ENCODE assay signal across 30 cellular contexts in the genomic region with DNA sequence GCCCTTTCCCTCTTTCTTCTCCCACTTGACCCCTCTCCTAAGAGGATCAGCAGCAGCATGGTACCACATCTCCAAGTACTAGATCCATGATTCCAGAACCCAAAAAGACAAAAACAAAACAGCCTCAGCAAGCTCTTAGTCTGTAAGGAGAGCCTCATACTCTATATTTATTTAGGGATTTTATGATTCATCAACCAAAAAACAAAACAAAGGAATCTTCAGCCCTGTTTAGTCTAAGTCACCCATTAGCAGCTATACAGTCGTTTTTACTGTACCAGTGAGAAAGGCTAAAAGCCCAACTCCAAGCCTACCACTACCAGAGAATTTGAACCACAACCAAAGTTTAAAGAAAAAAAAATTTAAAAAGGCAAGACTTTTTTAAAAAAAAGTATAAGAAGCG.
"Had no signal": no experiment of that assay in that cellular context is flagged by ENCODE, and none has a peak within 500 bp of the region (broad histone marks: within the 10 kb centered on the region; RNA-seq: fewer than 3 reads in every experiment).

No MANE protein-coding gene starts in this region.

- H3K4me3 Mint-ChIP-seq: activated CD4-positive, alpha-beta memory T cell treated with anti-CD3 and anti-CD28 coated beads, Interleukin-2, amount 10 ng/mL, durations not matched to agents 7 days and 5 days; activated CD4-positive, alpha-beta T cell treated with anti-CD3 and anti-CD28 coated beads, Interleukin-2, amount 10 ng/mL, durations not matched to agents 7 days and 5 days; activated naive CD4-positive, alpha-beta T cell treated with anti-CD3 and anti-CD28 coated beads, Interleukin-2, amount 10 ng/mL, durations not matched to agents 7 days and 5 days; activated naive CD8-positive, alpha-beta T cell treated with anti-CD3 and anti-CD28 coated beads, Interleukin-2, amount 10 ng/mL, durations not matched to agents 7 days and 5 days; activated T-cell treated with anti-CD3 and anti-CD28 coated beads, Interleukin-2, amount 50 U/mL, for 24 hours; activated T-cell treated with anti-CD3 and anti-CD28 coated beads, Interleukin-2, amount 50 U/mL, for 72 hours; brain; effector memory CD8-positive, alpha-beta T cell; T-helper 17 cell; WTC11 had no signal

- H3K4me1 Mint-ChIP-seq: activated CD4-positive, alpha-beta memory T cell treated with anti-CD3 and anti-CD28 coated beads, Interleukin-2, amount 10 ng/mL, durations not matched to agents 7 days and 5 days; activated CD4-positive, alpha-beta T cell treated with anti-CD3 and anti-CD28 coated beads, Interleukin-2, amount 10 ng/mL, durations not matched to agents 7 days and 5 days; activated naive CD8-positive, alpha-beta T cell treated with anti-CD3 and anti-CD28 coated beads, Interleukin-2, amount 10 ng/mL, durations not matched to agents 7 days and 5 days; T-helper 17 cell had no signal

- DNase-seq: activated CD4-positive, alpha-beta memory T cell treated with anti-CD3 and anti-CD28 coated beads, Interleukin-2, amount 10 ng/mL, durations not matched to agents 7 days and 5 days; activated CD4-positive, alpha-beta T cell treated with anti-CD3 and anti-CD28 coated beads for 1 hour; activated CD4-positive, alpha-beta T cell treated with anti-CD3 and anti-CD28 coated beads for 4 hours; activated CD4-positive, alpha-beta T cell treated with anti-CD3 and anti-CD28 coated beads, Interleukin-2, amount 10 ng/mL, durations not matched to agents 7 days and 5 days; activated CD4-positive, alpha-beta T cell treated with anti-CD3 and anti-CD28 coated beads, Interleukin-2, amount 50 U/mL, for 4 hours; activated CD8-positive, alpha-beta memory T cell treated with anti-CD3 and anti-CD28 coated beads, Interleukin-2, amount 50 U/mL, for 48 hours; activated gamma-delta T cell; activated naive CD4-positive, alpha-beta T cell; activated naive CD4-positive, alpha-beta T cell treated with anti-CD3 and anti-CD28 coated beads, Interleukin-2, amount 10 ng/mL, durations not matched to agents 7 days and 5 days; activated naive CD8-positive, alpha-beta T cell treated with anti-CD3 and anti-CD28 coated beads, Interleukin-2, amount 10 ng/mL, durations not matched to agents 7 days and 5 days; activated T-cell treated with anti-CD3 and anti-CD28 coated beads for 4 hours; activated T-cell treated with anti-CD3 and anti-CD28 coated beads, Interleukin-2, amount 50 U/mL, for 24 hours; activated T-cell treated with anti-CD3 and anti-CD28 coated beads, Interleukin-2, amount 50 U/mL, for 72 hours; caudate nucleus; cortex of kidney; dermis blood vessel endothelial cell; effector CD4-positive, alpha-beta T cell; effector memory CD8-positive, alpha-beta T cell; esophagus squamous epithelium; foreskin melanocyte; heart right ventricle; T-helper 1 cell; T-helper 17 cell had no signal

- H3K9me3 ChIP-seq: ascending aorta had no signal

- H3K27me3 Mint-ChIP-seq: activated CD4-positive, alpha-beta memory T cell treated with anti-CD3 and anti-CD28 coated beads, Interleukin-2, amount 10 ng/mL, durations not matched to agents 7 days and 5 days; activated CD4-positive, alpha-beta T cell treated with anti-CD3 and anti-CD28 coated beads, Interleukin-2, amount 10 ng/mL, durations not matched to agents 7 days and 5 days; activated naive CD4-positive, alpha-beta T cell treated with anti-CD3 and anti-CD28 coated beads, Interleukin-2, amount 10 ng/mL, durations not matched to agents 7 days and 5 days; activated naive CD8-positive, alpha-beta T cell treated with anti-CD3 and anti-CD28 coated beads, Interleukin-2, amount 10 ng/mL, durations not matched to agents 7 days and 5 days; activated T-cell treated with anti-CD3 and anti-CD28 coated beads, Interleukin-2, amount 50 U/mL, for 24 hours; brain; effector memory CD8-positive, alpha-beta T cell; T-helper 17 cell had no signal

- H3K36me3 ChIP-seq: ascending aorta, esophagus squamous epithelium, gastroesophageal sphincter, heart right ventricle had no signal

- H3K27me3 ChIP-seq: ascending aorta, esophagus squamous epithelium, gastroesophageal sphincter, heart right ventricle had no signal

- H3K36me3 Mint-ChIP-seq: activated naive CD4-positive, alpha-beta T cell treated with anti-CD3 and anti-CD28 coated beads, Interleukin-2, amount 10 ng/mL, durations not matched to agents 7 days and 5 days; activated naive CD8-positive, alpha-beta T cell treated with anti-CD3 and anti-CD28 coated beads, Interleukin-2, amount 10 ng/mL, durations not matched to agents 7 days and 5 days had no signal

- H3K27ac ChIP-seq: ascending aorta, epithelial cell of prostate, esophagus squamous epithelium, gastroesophageal sphincter, heart right ventricle, VCaP had no signal

- H3K4me1 ChIP-seq: ascending aorta, gastroesophageal sphincter, heart right ventricle had no signal

- ATAC-seq: activated naive CD4-positive, alpha-beta T cell treated with anti-CD3 and anti-CD28 coated beads, Interleukin-2, amount 50 U/mL, for 72 hours; activated T-cell treated with anti-CD3 and anti-CD28 coated beads, Interleukin-2, amount 50 U/mL, for 72 hours; effector memory CD8-positive, alpha-beta T cell; gastroesophageal sphincter; heart right ventricle; T-helper 17 cell; WTC11 had no signal

- H3K4me3 ChIP-seq: ascending aorta, esophagus squamous epithelium, gastroesophageal sphincter, heart right ventricle had no signal

- H3K27ac Mint-ChIP-seq: activated CD4-positive, alpha-beta memory T cell treated with anti-CD3 and anti-CD28 coated beads, Interleukin-2, amount 10 ng/mL, durations not matched to agents 7 days and 5 days; activated naive CD4-positive, alpha-beta T cell treated with anti-CD3 and anti-CD28 coated beads, Interleukin-2, amount 10 ng/mL, durations not matched to agents 7 days and 5 days; activated naive CD4-positive, alpha-beta T cell treated with anti-CD3 and anti-CD28 coated beads, Interleukin-2, amount 50 U/mL, for 72 hours; activated naive CD8-positive, alpha-beta T cell treated with anti-CD3 and anti-CD28 coated beads, Interleukin-2, amount 10 ng/mL, durations not matched to agents 7 days and 5 days; activated T-cell treated with anti-CD3 and anti-CD28 coated beads, Interleukin-2, amount 50 U/mL, for 24 hours; activated T-cell treated with anti-CD3 and anti-CD28 coated beads, Interleukin-2, amount 50 U/mL, for 72 hours; brain; effector memory CD8-positive, alpha-beta T cell; T-helper 17 cell; WTC11 had no signal
